ENCODE assay signal across 17 cellular contexts in genomic region chr10:239109-239508, GRCh38.
A peak's percentile ranks its signal among the peaks of the same experiment; 100 is the strongest.
DNase-seq lines count a peak whose midpoint lies in the region; TF ChIP-seq lines count a peak whose summit lies in the region.
"Had no signal": no experiment of that assay in that cellular context is flagged by ENCODE, and none has a peak within 500 bp of the region (broad histone marks: within the 10 kb centered on the region; RNA-seq: fewer than 3 reads in every experiment).

No MANE protein-coding gene starts in this region.

- CTCF ChIA-PET in activated CD4-positive, alpha-beta memory T cell treated with anti-CD3 and anti-CD28 coated beads for 36 hours (lab: Charles Lee), result no interaction called here

- DNase-seq in NCI-H2081 (lab: John Stamatoyannopoulos, UW), result peak; percentile 28 to 65
- DNase-seq in NCI-H2081 treated with DMSO at 0.1 percent for 48 hours (lab: John Stamatoyannopoulos, UW), result no peak
- peak; percentile 2 for DNase-seq in M059J (ENCODE audit: low read depth)
- peak; percentile 34 for DNase-seq in brain microvascular endothelial cell
- peak; percentile 73 for DNase-seq in osteoblast (ENCODE audit: insufficient read length, low spot score, missing footprints)
- no peak for DNase-seq in activated CD4-positive, alpha-beta memory T cell treated with anti-CD3 and anti-CD28 coated beads for 36 hours
- DNase-seq in stimulated activated CD4-positive, alpha-beta T cell treated with anti-CD3 and anti-CD28 coated beads, Interleukin-1b, Interleukin-23, amount 100 ng/mL, for 48 hours, result no peak
- DNase-seq in inferior parietal cortex (ENCODE audit: extremely low spot score), result no peak
- DNase-seq: activated CD4-positive, alpha-beta T cell treated with anti-CD3 and anti-CD28 coated beads, Interleukin-2, amount 50 U/mL, for 4 hours; amniotic stem cell; foreskin melanocyte; midbrain; Right ventricle myocardium superior had no signal

- no peak overlapping the region for H3K4me2 ChIP-seq in osteoblast (ENCODE audit: insufficient read depth, low read length)

- H3K36me3 Mint-ChIP-seq in activated CD4-positive, alpha-beta memory T cell treated with anti-CD3 and anti-CD28 coated beads for 36 hours, result peaks cover 5% of the 10 kb centered on the region

- no peaks in the 10 kb centered on the region for H3K9me3 Mint-ChIP-seq in activated CD4-positive, alpha-beta memory T cell treated with anti-CD3 and anti-CD28 coated beads for 36 hours
- H3K9me3 Mint-ChIP-seq: activated T-helper 1 cell treated with anti-CD3 and anti-CD28 coated beads, Interleukin-12 subunit alpha, Interleukin-12 subunit beta, Interleukin-2, Interleukin-4 antibody, amounts not matched to agents 30 ng/mL and 10 ng/mL and 1 ng/mL, durations not matched to agents 14 hours and 24 hours and 36 hours; T-helper 2 cell treated with Interferon-gamma antibody and Interleukin-4, amounts not matched to agents 5 μg/mL and 100 μg/mL, for 36 hours had no signal

- no peaks in the 10 kb centered on the region for H3K27me3 ChIP-seq in brain microvascular endothelial cell (replicated peaks)
- H3K27me3 ChIP-seq in osteoblast (ENCODE audit: insufficient read depth, low read length), result no peaks in the 10 kb centered on the region

- POLR2A ChIA-PET in activated CD4-positive, alpha-beta memory T cell treated with anti-CD3 and anti-CD28 coated beads for 36 hours (lab: Charles Lee), result no interaction called here

- peaks cover 4% of the 10 kb centered on the region for H3K36me3 ChIP-seq in brain microvascular endothelial cell (replicated peaks)
- peaks cover 18% of the 10 kb centered on the region for H3K36me3 ChIP-seq in osteoblast (ENCODE audit: insufficient read depth, low read length)

- no peaks in the 10 kb centered on the region for H3K4me1 Mint-ChIP-seq in activated CD4-positive, alpha-beta memory T cell treated with anti-CD3 and anti-CD28 coated beads for 36 hours (ENCODE audit: low read depth)

- no peak overlapping the region for H3K27ac Mint-ChIP-seq in activated CD4-positive, alpha-beta memory T cell treated with anti-CD3 and anti-CD28 coated beads for 36 hours
- H3K27ac Mint-ChIP-seq: activated T-helper 1 cell treated with anti-CD3 and anti-CD28 coated beads, Interleukin-12 subunit alpha, Interleukin-12 subunit beta, Interleukin-2, Interleukin-4 antibody, amounts not matched to agents 30 ng/mL and 10 ng/mL and 1 ng/mL, durations not matched to agents 14 hours and 24 hours and 36 hours; T-helper 2 cell treated with Interferon-gamma antibody and Interleukin-4, amounts not matched to agents 5 μg/mL and 100 μg/mL, for 36 hours had no signal

- H3K4me3 ChIP-seq in brain microvascular endothelial cell (ENCODE audit: low read depth, low read length) (no peak overlapping the region), osteoblast (ENCODE audit: insufficient read depth, low read length) (no peak overlapping the region)
- H3K4me3 ChIP-seq: K562 had no signal

- no peaks in the 10 kb centered on the region for H3K27me3 Mint-ChIP-seq in activated CD4-positive, alpha-beta memory T cell treated with anti-CD3 and anti-CD28 coated beads for 36 hours

- no peaks in the 10 kb centered on the region for H3K9me3 ChIP-seq in osteoblast (ENCODE audit: low read depth, low read length)

- TF ChIP-seq CTCF in brain microvascular endothelial cell (IDR thresholded peaks at IDR 0.05; ENCODE audit: low read depth, low read length, missing control alignments) (peak; percentile 15), osteoblast (IDR thresholded peaks at IDR 0.05; ENCODE audit: extremely low read depth, low read depth, low read length) (peak; percentile 22)

- H3K4me1 ChIP-seq in osteoblast (ENCODE audit: insufficient read depth, low read length), result no peaks in the 10 kb centered on the region

- H3K4me3 Mint-ChIP-seq in activated CD4-positive, alpha-beta memory T cell treated with anti-CD3 and anti-CD28 coated beads for 36 hours, result no peak overlapping the region
- H3K4me3 Mint-ChIP-seq: activated T-helper 1 cell treated with anti-CD3 and anti-CD28 coated beads, Interleukin-12 subunit alpha, Interleukin-12 subunit beta, Interleukin-2, Interleukin-4 antibody, amounts not matched to agents 30 ng/mL and 10 ng/mL and 1 ng/mL, durations not matched to agents 14 hours and 24 hours and 36 hours; T-helper 2 cell treated with Interferon-gamma antibody and Interleukin-4, amounts not matched to agents 5 μg/mL and 100 μg/mL, for 36 hours had no signal

- no peaks in the 10 kb centered on the region for H3K79me2 ChIP-seq in osteoblast (ENCODE audit: insufficient read depth, low read length)
- H3K79me2 ChIP-seq: parathyroid adenoma had no signal

- no peak overlapping the region for H2AFZ ChIP-seq in osteoblast (ENCODE audit: low read length)
- H2AFZ ChIP-seq: parathyroid adenoma had no signal

- no peaks in the 10 kb centered on the region for H4K20me1 ChIP-seq in osteoblast (ENCODE audit: insufficient read depth, low read length)

- no peak overlapping the region for H3K27ac ChIP-seq in brain microvascular endothelial cell
- H3K27ac ChIP-seq in osteoblast (ENCODE audit: low read depth, low read length), result no peak overlapping the region
- H3K27ac ChIP-seq: parathyroid adenoma had no signal

- in situ Hi-C loops in brain microvascular endothelial cell (cut with HindIII; ENCODE audit: low pct_ligation_motif_present, low sequenced_read_pairs), result no loop called here

- intact Hi-C loops in activated CD4-positive, alpha-beta memory T cell treated with anti-CD3 and anti-CD28 coated beads for 36 hours (cut with micrococcal nuclease), result no loop called here

Comparison
In these comparisons a context has a peak if more than half of its experiments do, and no peak if none do; other contexts are left out.
1. DNase-seq: peak in NCI-H2081 (2 of 2), M059J (single experiment), brain microvascular endothelial cell (single experiment) and osteoblast (single experiment); none in NCI-H2081 treated with DMSO at 0.1 percent for 48 hours (single experiment), activated CD4-positive, alpha-beta memory T cell treated with anti-CD3 and anti-CD28 coated beads for 36 hours (single experiment), stimulated activated CD4-positive, alpha-beta T cell treated with anti-CD3 and anti-CD28 coated beads, Interleukin-1b, Interleukin-23, amount 100 ng/mL, for 48 hours (single experiment) and inferior parietal cortex (single experiment).